ENCODE assay signal across 2 cellular contexts in the genomic region with DNA sequence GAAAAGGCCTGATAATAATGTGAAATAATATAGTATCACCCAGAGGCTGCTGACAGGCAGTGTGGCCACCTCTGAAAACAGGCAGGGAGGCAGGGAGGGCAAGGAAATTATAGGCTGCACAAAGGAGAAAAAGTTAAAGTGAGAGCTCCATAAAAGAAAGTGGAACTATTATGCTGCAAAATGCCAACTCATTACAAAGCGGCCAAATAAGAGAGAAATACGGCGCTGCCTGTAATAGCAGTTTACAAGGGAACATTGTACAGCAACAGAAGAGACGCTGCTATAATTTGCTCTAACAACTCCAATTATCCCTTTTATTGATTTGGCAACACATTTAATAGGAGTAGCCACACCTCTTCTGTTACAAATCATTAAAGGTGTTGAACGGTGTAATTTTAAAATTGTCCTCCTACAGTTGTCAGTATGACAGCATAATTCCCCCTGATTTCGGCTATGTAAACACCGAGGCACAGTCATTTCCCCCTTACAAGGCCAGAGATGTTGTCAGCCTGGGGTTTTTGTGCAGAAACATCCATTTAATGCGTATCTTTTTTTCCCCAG.
TF ChIP-seq lines count a peak whose summit lies in the region.

No MANE protein-coding gene starts in this region.

TF ChIP-seq in HEK293, 187 proteins besides CTCF, POLR2A, EP300 and RAD21 (continued from another document and continues in another):
- TF ChIP-seq, protein P1, sequence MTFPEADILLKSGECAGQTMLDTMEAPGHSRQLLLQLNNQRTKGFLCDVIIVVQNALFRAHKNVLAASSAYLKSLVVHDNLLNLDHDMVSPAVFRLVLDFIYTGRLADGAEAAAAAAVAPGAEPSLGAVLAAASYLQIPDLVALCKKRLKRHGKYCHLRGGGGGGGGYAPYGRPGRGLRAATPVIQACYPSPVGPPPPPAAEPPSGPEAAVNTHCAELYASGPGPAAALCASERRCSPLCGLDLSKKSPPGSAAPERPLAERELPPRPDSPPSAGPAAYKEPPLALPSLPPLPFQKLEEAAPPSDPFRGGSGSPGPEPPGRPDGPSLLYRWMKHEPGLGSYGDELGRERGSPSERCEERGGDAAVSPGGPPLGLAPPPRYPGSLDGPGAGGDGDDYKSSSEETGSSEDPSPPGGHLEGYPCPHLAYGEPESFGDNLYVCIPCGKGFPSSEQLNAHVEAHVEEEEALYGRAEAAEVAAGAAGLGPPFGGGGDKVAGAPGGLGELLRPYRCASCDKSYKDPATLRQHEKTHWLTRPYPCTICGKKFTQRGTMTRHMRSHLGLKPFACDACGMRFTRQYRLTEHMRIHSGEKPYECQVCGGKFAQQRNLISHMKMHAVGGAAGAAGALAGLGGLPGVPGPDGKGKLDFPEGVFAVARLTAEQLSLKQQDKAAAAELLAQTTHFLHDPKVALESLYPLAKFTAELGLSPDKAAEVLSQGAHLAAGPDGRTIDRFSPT (tag by site-specific recombination; IDR thresholded peaks at IDR 0.05) = no peak
- TF ChIP-seq SCRT1 (tag by site-specific recombination; IDR thresholded peaks at IDR 0.05; ENCODE audit: borderline replicate concordance) (no peak), ZNF423 (tag by site-specific recombination; IDR thresholded peaks at IDR 0.05) (no peak; the same call in 1 of the 2 replicates), ZBTB7A (tag by site-specific recombination; IDR thresholded peaks at IDR 0.05; ENCODE audit: low read depth) (no peak), ZNF785 (tag by site-specific recombination; IDR thresholded peaks at IDR 0.05) (no peak), ZNF16 (tag by site-specific recombination; IDR thresholded peaks at IDR 0.05; ENCODE audit: low read depth) (no peak), TCF7L2 (IDR thresholded peaks at IDR 0.05; ENCODE audit: borderline replicate concordance, low read depth, low read length) (no peak), KLF7 (tag by site-specific recombination; IDR thresholded peaks at IDR 0.05; ENCODE audit: borderline replicate concordance) (no peak), ZNF529 (tag by site-specific recombination; IDR thresholded peaks at IDR 0.05; ENCODE audit: insufficient replicate concordance) (no peak), ZNF629 (tag by site-specific recombination; IDR thresholded peaks at IDR 0.05) (no peak)
- TF ChIP-seq, protein P2, sequence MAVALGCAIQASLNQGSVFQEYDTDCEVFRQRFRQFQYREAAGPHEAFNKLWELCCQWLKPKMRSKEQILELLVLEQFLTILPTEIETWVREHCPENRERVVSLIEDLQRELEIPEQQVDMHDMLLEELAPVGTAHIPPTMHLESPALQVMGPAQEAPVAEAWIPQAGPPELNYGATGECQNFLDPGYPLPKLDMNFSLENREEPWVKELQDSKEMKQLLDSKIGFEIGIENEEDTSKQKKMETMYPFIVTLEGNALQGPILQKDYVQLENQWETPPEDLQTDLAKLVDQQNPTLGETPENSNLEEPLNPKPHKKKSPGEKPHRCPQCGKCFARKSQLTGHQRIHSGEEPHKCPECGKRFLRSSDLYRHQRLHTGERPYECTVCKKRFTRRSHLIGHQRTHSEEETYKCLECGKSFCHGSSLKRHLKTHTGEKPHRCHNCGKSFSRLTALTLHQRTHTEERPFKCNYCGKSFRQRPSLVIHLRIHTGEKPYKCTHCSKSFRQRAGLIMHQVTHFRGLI (tag by site-specific recombination; IDR thresholded peaks at IDR 0.05) = 0 out of 2 replicates have a peak, but pooled peaks have one; percentile 18
- TF ChIP-seq, protein P3, sequence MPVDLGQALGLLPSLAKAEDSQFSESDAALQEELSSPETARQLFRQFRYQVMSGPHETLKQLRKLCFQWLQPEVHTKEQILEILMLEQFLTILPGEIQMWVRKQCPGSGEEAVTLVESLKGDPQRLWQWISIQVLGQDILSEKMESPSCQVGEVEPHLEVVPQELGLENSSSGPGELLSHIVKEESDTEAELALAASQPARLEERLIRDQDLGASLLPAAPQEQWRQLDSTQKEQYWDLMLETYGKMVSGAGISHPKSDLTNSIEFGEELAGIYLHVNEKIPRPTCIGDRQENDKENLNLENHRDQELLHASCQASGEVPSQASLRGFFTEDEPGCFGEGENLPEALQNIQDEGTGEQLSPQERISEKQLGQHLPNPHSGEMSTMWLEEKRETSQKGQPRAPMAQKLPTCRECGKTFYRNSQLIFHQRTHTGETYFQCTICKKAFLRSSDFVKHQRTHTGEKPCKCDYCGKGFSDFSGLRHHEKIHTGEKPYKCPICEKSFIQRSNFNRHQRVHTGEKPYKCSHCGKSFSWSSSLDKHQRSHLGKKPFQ (tag by site-specific recombination; IDR thresholded peaks at IDR 0.05) = peak; percentile 49; the same call in 1 of the 2 replicates
- TF ChIP-seq, protein P4, sequence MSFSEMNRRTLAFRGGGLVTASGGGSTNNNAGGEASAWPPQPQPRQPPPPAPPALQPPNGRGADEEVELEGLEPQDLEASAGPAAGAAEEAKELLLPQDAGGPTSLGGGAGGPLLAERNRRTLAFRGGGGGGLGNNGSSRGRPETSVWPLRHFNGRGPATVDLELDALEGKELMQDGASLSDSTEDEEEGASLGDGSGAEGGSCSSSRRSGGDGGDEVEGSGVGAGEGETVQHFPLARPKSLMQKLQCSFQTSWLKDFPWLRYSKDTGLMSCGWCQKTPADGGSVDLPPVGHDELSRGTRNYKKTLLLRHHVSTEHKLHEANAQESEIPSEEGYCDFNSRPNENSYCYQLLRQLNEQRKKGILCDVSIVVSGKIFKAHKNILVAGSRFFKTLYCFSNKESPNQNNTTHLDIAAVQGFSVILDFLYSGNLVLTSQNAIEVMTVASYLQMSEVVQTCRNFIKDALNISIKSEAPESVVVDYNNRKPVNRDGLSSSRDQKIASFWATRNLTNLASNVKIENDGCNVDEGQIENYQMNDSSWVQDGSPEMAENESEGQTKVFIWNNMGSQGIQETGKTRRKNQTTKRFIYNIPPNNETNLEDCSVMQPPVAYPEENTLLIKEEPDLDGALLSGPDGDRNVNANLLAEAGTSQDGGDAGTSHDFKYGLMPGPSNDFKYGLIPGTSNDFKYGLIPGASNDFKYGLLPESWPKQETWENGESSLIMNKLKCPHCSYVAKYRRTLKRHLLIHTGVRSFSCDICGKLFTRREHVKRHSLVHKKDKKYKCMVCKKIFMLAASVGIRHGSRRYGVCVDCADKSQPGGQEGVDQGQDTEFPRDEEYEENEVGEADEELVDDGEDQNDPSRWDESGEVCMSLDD (tag by site-specific recombination; IDR thresholded peaks at IDR 0.05) = no peak

TF ChIP-seq in WTC11, 78 proteins besides CTCF, POLR2A, EP300 and RAD21 (continued from another document):
- TF ChIP-seq SP1 (CRISPR knock-in tag; conservative IDR thresholded peaks at IDR 0.05) (no peak), ZNF416 (CRISPR knock-in tag; IDR thresholded peaks at IDR 0.05) (no peak)
TF ChIP-seq in WTC11: peak in this region for 0.
